1 cellular context compared by ENCODE assay signal in genomic region chr7:156616269-156617202, GRCh38.
TF ChIP-seq lines count a peak whose summit lies in the region.

No MANE protein-coding gene starts in this region.

TF ChIP-seq in HepG2, 621 proteins besides CTCF, POLR2A, EP300 and RAD21 (continued from another document and continues in another):
- TF ChIP-seq ATF7 (IDR thresholded peaks at IDR 0.05), result no peak
- TF ChIP-seq ATF7 (CRISPR knock-in tag; IDR thresholded peaks at IDR 0.05), result no peak
- 0 out of 2 replicates have a peak, but pooled peaks have one; percentile 16 for TF ChIP-seq STAG1 (CRISPR knock-in tag; IDR thresholded peaks at IDR 0.05)
- TF ChIP-seq ZFY (CRISPR knock-in tag; IDR thresholded peaks at IDR 0.05), result peak; percentile 93
- peak; percentile 70 for TF ChIP-seq TOPORS (CRISPR knock-in tag; IDR thresholded peaks at IDR 0.05)
- TF ChIP-seq MTA3 (CRISPR knock-in tag; IDR thresholded peaks at IDR 0.05), result no peak
- TF ChIP-seq ZNF296 (CRISPR knock-in tag; conservative IDR thresholded peaks at IDR 0.05), result no peak
- TF ChIP-seq GPN1 (CRISPR knock-in tag; IDR thresholded peaks at IDR 0.05; ENCODE audit: borderline replicate concordance), result 0 out of 2 replicates have a peak, but pooled peaks have one; percentile 32
- no peak for TF ChIP-seq ZNF703 (CRISPR knock-in tag; IDR thresholded peaks at IDR 0.05; ENCODE audit: borderline replicate concordance)
- no peak for TF ChIP-seq MAF1 (CRISPR knock-in tag; IDR thresholded peaks at IDR 0.05; ENCODE audit: borderline replicate concordance)
- TF ChIP-seq ZNF691 (CRISPR knock-in tag; IDR thresholded peaks at IDR 0.05; ENCODE audit: borderline replicate concordance, low read depth), result no peak
- no peak for TF ChIP-seq NONO (IDR thresholded peaks at IDR 0.05)
- peak; percentile 26; the same call in 1 of the 2 replicates for TF ChIP-seq NONO (CRISPR knock-in tag; conservative IDR thresholded peaks at IDR 0.05)
- no peak for TF ChIP-seq NAIF1 (CRISPR knock-in tag; IDR thresholded peaks at IDR 0.05; ENCODE audit: borderline replicate concordance)
- no peak for TF ChIP-seq SKI (IDR thresholded peaks at IDR 0.05; ENCODE audit: partially characterized antibody)
- TF ChIP-seq HOXA3 (CRISPR knock-in tag; IDR thresholded peaks at IDR 0.05), result peak; percentile 10
- TF ChIP-seq CENPBD1 (CRISPR knock-in tag; IDR thresholded peaks at IDR 0.05; ENCODE audit: borderline replicate concordance, low read depth), result no peak
- TF ChIP-seq RORA (CRISPR knock-in tag; IDR thresholded peaks at IDR 0.05), result no peak
- TF ChIP-seq ZNF580 (CRISPR knock-in tag; IDR thresholded peaks at IDR 0.05; ENCODE audit: borderline replicate concordance, low read depth), result no peak
- no peak for TF ChIP-seq HINFP (CRISPR knock-in tag; IDR thresholded peaks at IDR 0.05; ENCODE audit: low read depth)
- TF ChIP-seq ZFP62 (CRISPR knock-in tag; IDR thresholded peaks at IDR 0.05), result no peak
- no peak for TF ChIP-seq ZNF598 (CRISPR knock-in tag; IDR thresholded peaks at IDR 0.05; ENCODE audit: borderline replicate concordance)
- no peak for TF ChIP-seq CC2D1A (CRISPR knock-in tag; IDR thresholded peaks at IDR 0.05)
- TF ChIP-seq HMGXB4 (CRISPR knock-in tag; IDR thresholded peaks at IDR 0.05; ENCODE audit: borderline replicate concordance in 1 of 2, low read depth in 1 of 2), result peak in 1 of 2 experiments; percentile 57; a peak in 2 of 4 replicates
- TF ChIP-seq SP5 (CRISPR knock-in tag; IDR thresholded peaks at IDR 0.05; ENCODE audit: borderline replicate concordance, low read depth), result no peak
- no peak for TF ChIP-seq ZBTB46 (CRISPR knock-in tag; IDR thresholded peaks at IDR 0.05; ENCODE audit: borderline replicate concordance)
- no peak; the same call in 1 of the 2 replicates for TF ChIP-seq ZNF446 (CRISPR knock-in tag; IDR thresholded peaks at IDR 0.05)
- TF ChIP-seq MAZ (IDR thresholded peaks at IDR 0.05; ENCODE audit: borderline replicate concordance, low read depth, low read length), result no peak
- TF ChIP-seq MAZ (CRISPR knock-in tag; IDR thresholded peaks at IDR 0.05; ENCODE audit: low read depth), result peak; percentile 38; the same call in 1 of the 2 replicates
- TF ChIP-seq SMAD9 (CRISPR knock-in tag; IDR thresholded peaks at IDR 0.05), result peak; percentile 70; the same call in 1 of the 2 replicates
- TF ChIP-seq ZNF136 (CRISPR knock-in tag; IDR thresholded peaks at IDR 0.05; ENCODE audit: low read depth), result no peak
- TF ChIP-seq DZIP1 (CRISPR knock-in tag; IDR thresholded peaks at IDR 0.05), result no peak
- TF ChIP-seq ZNF230 (CRISPR knock-in tag; IDR thresholded peaks at IDR 0.05), result 0 out of 2 replicates have a peak, but pooled peaks have one; percentile 23
- no peak for TF ChIP-seq NFIB (CRISPR knock-in tag; IDR thresholded peaks at IDR 0.05; ENCODE audit: borderline replicate concordance)
- no peak for TF ChIP-seq THYN1 (CRISPR knock-in tag; IDR thresholded peaks at IDR 0.05; ENCODE audit: borderline replicate concordance, low read depth)
- peak; percentile 21; the same call in 1 of the 2 replicates for TF ChIP-seq ZNF746 (CRISPR knock-in tag; IDR thresholded peaks at IDR 0.05)
- TF ChIP-seq NBN (conservative IDR thresholded peaks at IDR 0.05), result no peak
- no peak for TF ChIP-seq FOXK2 (IDR thresholded peaks at IDR 0.05)
- TF ChIP-seq ZNF124 (CRISPR knock-in tag; IDR thresholded peaks at IDR 0.05), result no peak
- no peak for TF ChIP-seq KDM4B (CRISPR knock-in tag; IDR thresholded peaks at IDR 0.05)
- peak; percentile 47; the same call in 1 of the 2 replicates for TF ChIP-seq HDAC1 (CRISPR knock-in tag; IDR thresholded peaks at IDR 0.05)
- TF ChIP-seq ZNF768 (CRISPR knock-in tag; IDR thresholded peaks at IDR 0.05), result peak; percentile 40; the same call in 1 of the 2 replicates
- 0 out of 2 replicates have a peak, but pooled peaks have one; percentile 10 for TF ChIP-seq HNF4A (CRISPR knock-in tag; IDR thresholded peaks at IDR 0.05)
- no peak for TF ChIP-seq CBX5 (CRISPR knock-in tag; IDR thresholded peaks at IDR 0.05; ENCODE audit: borderline replicate concordance)
- no peak; the same call in none of the 2 replicates for TF ChIP-seq RXRA (CRISPR knock-in tag; IDR thresholded peaks at IDR 0.05)
- TF ChIP-seq DNMT1 (CRISPR knock-in tag; IDR thresholded peaks at IDR 0.05), result no peak
- TF ChIP-seq SMC3 (IDR thresholded peaks at IDR 0.05; ENCODE audit: low read length), result no peak
- TF ChIP-seq ZNF713 (CRISPR knock-in tag; IDR thresholded peaks at IDR 0.05), result no peak
- TF ChIP-seq MTF1 (CRISPR knock-in tag; IDR thresholded peaks at IDR 0.05), result no peak
- TF ChIP-seq PBX3 (CRISPR knock-in tag; IDR thresholded peaks at IDR 0.05; ENCODE audit: borderline replicate concordance), result no peak
- TF ChIP-seq ZSCAN29 (CRISPR knock-in tag; conservative IDR thresholded peaks at IDR 0.05), result no peak
- no peak for TF ChIP-seq FOXA1 (IDR thresholded peaks at IDR 0.05)
- TF ChIP-seq FOXA1 (CRISPR knock-in tag; IDR thresholded peaks at IDR 0.05), result 0 out of 2 replicates have a peak, but pooled peaks have one; percentile 17
- no peak for TF ChIP-seq CERS6 (CRISPR knock-in tag; IDR thresholded peaks at IDR 0.05)
- no peak for TF ChIP-seq ZNF282 (IDR thresholded peaks at IDR 0.05; ENCODE audit: partially characterized antibody)
- no peak for TF ChIP-seq TFE3 (CRISPR knock-in tag; IDR thresholded peaks at IDR 0.05)
- no peak for TF ChIP-seq NCOA1 (CRISPR knock-in tag; IDR thresholded peaks at IDR 0.05)
- no peak; the same call in 1 of the 2 replicates for TF ChIP-seq ISL2 (CRISPR knock-in tag; IDR thresholded peaks at IDR 0.05)
- 0 out of 2 replicates have a peak, but pooled peaks have one; percentile 20 for TF ChIP-seq ZNF564 (CRISPR knock-in tag; IDR thresholded peaks at IDR 0.05)
- peak; percentile 81; the same call in 1 of the 2 replicates for TF ChIP-seq BRD4 (CRISPR knock-in tag; IDR thresholded peaks at IDR 0.05)
- no peak for TF ChIP-seq FLYWCH1 (CRISPR knock-in tag; IDR thresholded peaks at IDR 0.05)
- TF ChIP-seq ZNF761 (CRISPR knock-in tag; conservative IDR thresholded peaks at IDR 0.05), result no peak
- no peak for TF ChIP-seq GMEB2 (CRISPR knock-in tag; IDR thresholded peaks at IDR 0.05; ENCODE audit: low read depth)
- no peak for TF ChIP-seq NFRKB (IDR thresholded peaks at IDR 0.05)
